Comparison of ENCODE assay signal across 8 cellular contexts in genomic region chr7:93890464-93891068, GRCh38. TPM values are rescaled to one million over a fixed set of nuclear protein-coding genes. Genes with fewer than 3 reads are reported as not detected.
DNase-seq lines count a peak whose midpoint lies in the region; ATAC-seq, FAIRE-seq and TF ChIP-seq lines count a peak whose summit lies in the region.

Gene TFPI2, minus strand, starts transcription at chr7:93890753. Its CDS starts 75 bp downstream, at chr7:93890678.

- TF ChIP-seq POLR2A in spleen (IDR thresholded peaks at IDR 0.05): no peak

- TF ChIP-seq CTCF in AG04450 (IDR thresholded peaks at IDR 0.05; ENCODE audit: low read depth, low read length): 0 out of 2 replicates have a peak, but pooled peaks have one; percentile 17
- no peak for TF ChIP-seq CTCF in spleen (IDR thresholded peaks at IDR 0.05 in 8 of 11, conservative IDR thresholded peaks at IDR 0.05 in 3 of 11)

- peak; percentile 13 for FAIRE-seq in HTR-8/SVneo (lab: Jason Lieb, UNC)

- no peaks in the 10 kb centered on the region; the same call in 1 of the 2 replicates for H3K9me3 ChIP-seq in AG04450 (ENCODE audit: control insufficient read depth, insufficient read depth, low read length)
- no peaks in the 10 kb centered on the region for H3K9me3 ChIP-seq in spleen

- H3K4me1 ChIP-seq in spleen: peaks cover 0 to 17% (median 14%) of the 10 kb centered on the region in 6 donors

- CTCF ChIA-PET in AG04450 (lab: Charles Lee): interaction anchor here (0.7 to 1.8 kb wide), 3 partner anchors 12 to 30 kb away, joined by 3 to 7 read pairs (median 3); no protein-coding TSS in a partner anchor

- H3K4me3 ChIP-seq in AG04450 (ENCODE audit: low read depth, low read length): peak within 1 kb of the TSS; percentile 71
- H3K4me3 ChIP-seq in spleen: peak within 1 kb of the TSS; percentile 47 to 70 (median 54)

- no peak within 1 kb of the TSS for H3K27ac ChIP-seq in AG04450 (ENCODE audit: low read depth, low read length)
- H3K27ac ChIP-seq in spleen: peak within 1 kb of the TSS in 1 of 8 donors; percentile 26

- H3K27me3 ChIP-seq in AG04450 (ENCODE audit: control insufficient read depth, insufficient read depth, low read length) (no peaks in the 10 kb centered on the region), spleen (replicated peaks in 1 of 7) (peaks cover 0 to 43% (median 18%) of the 10 kb centered on the region in 7 donors)

- DNase-seq in AG04450 (ENCODE audit: low read depth, low spot score) (no peak), HTR-8/SVneo (ENCODE audit: insufficient read length, low spot score) (peak; percentile 57), astrocyte of the hippocampus (ENCODE audit: low read depth, low spot score) (peak; percentile 84), iPS-NIHi7 (ENCODE audit: extremely low spot score) (peak; percentile 67), spleen (peak; percentile 72), COR-L47 (lab: John Stamatoyannopoulos, UW) (no peak), SHP77 treated with DMSO at 0.1 percent for 48 hours (lab: John Stamatoyannopoulos, UW) (no peak)

- peak; percentile 58 for ATAC-seq in GM19351 (IDR thresholded peaks at IDR 0.05; ENCODE audit: unreplicated experiment)

- intact Hi-C loops in spleen (cut with DNase I; ENCODE audit: low total_unique reads): loop anchor here (10.0 kb wide), 1 partner anchor 204 kb away; no protein-coding TSS in a partner anchor

- H3K36me3 ChIP-seq in spleen: no peaks in the 10 kb centered on the region

- POLR2A ChIA-PET in AG04450 (lab: Yijun Ruan, JAX): no interaction called here

- 1 to 4% (median 3%) methylated on average over 32 to 49 of the region's 49 CpGs for WGBS in spleen, 5 donors

RNA-seq across cellular contexts. Expression of gene TFPI2, which starts in this region (rescaled TPM):
- 27.9 and 31.0 TPM in 2 replicates for polyA plus RNA-seq in AG04450 (2011; rRNA removed)
- 5.3 and 7.8 TPM in 2 replicates for polyA minus RNA-seq in AG04450 (2011; rRNA and poly(A)+ RNA removed)
- 1 to 10 TPM in 6 of 7 donors, under 1 TPM in 1; 0.92 to 6.3 (median 1.9) TPM for total RNA-seq in spleen
- polyA plus RNA-seq in spleen: 1 to 10 TPM; 1.1 to 1.2 (median 1.1) TPM

Comparison
In these comparisons a context has a peak if more than half of its experiments do, and no peak if none do; other contexts are left out.
1. RNA of gene TFPI2 (polyA plus RNA-seq): 27.9 to 31.0 TPM in AG04450; 1.1 to 1.2 TPM in spleen; every median in the first group is over 10 times any median in the second.
2. DNase-seq: peak in HTR-8/SVneo (single experiment), astrocyte of the hippocampus (single experiment), iPS-NIHi7 (single experiment) and spleen (single experiment); none in AG04450 (single experiment), COR-L47 (single experiment) and SHP77 treated with DMSO at 0.1 percent for 48 hours (single experiment).